In the genomic region with DNA sequence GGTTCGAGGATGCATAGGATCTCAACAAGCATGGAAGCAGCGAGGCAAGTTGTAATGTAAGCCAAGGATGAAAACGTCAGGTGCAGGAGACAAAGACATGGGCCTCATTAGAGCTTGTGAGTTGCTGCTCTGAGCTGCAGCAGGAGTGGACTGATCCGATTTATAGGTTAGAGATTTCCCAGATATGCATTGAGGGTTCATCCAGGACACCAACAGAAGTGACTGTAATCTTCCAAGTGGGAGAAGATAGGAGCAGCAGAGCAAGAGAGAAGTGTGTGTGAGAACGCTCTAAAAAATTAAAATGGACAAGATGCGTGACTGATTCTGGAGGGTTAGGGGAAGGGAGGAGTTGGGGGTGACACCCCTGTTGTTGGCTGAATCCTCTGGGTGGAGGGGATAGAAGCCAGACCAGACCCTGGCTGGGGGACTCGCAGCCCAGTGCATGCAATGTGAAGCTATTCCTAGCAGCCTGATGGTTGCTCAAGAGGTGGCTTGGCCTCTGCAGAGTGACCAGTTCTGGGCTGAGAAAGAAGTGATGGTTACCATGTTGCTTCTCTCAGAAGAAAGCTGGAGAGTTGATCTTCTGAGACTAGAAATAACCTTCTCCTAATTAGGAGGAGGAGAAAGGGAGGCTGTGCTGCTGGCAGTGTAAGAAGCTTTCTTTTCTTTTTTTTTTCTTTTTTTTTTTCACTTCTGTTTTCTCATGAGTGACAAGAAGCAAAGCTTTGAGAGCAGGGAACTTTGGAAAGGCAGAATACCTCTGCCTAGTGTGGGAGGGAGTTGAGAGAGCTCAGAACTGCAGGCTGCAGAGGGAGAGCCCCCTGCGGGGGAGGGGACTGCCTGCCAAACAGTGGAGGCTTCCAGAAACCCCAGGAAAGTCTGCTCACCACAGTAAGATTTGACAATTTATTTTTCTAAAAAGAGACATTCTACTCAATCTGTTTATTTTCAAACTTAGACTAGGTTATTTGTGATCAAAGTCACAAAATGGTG, we compare ENCODE assay signal across 9 cellular contexts.
DNase-seq lines count a peak whose midpoint lies in the region; ATAC-seq and TF ChIP-seq lines count a peak whose summit lies in the region.
"Had no signal": no experiment of that assay in that cellular context is flagged by ENCODE, and none has a peak within 500 bp of the region (broad histone marks: within the 10 kb centered on the region; RNA-seq: fewer than 3 reads in every experiment).

No MANE protein-coding gene starts in this region.

- ATAC-seq in GM21619 (IDR thresholded peaks at IDR 0.05; ENCODE audit: unreplicated experiment) = peak; percentile 68
- ATAC-seq in HG03139 (IDR thresholded peaks at IDR 0.05; ENCODE audit: unreplicated experiment) = no peak

- no peak overlapping the region for H3K4me3 ChIP-seq in NT2/D1 (ENCODE audit: insufficient read length, low read depth)
- no peak overlapping the region for H3K4me3 ChIP-seq in mesendoderm (ENCODE audit: low read length)
- H3K4me3 ChIP-seq in sigmoid colon = no peak overlapping the region
- no peak overlapping the region for H3K4me3 ChIP-seq in adrenal gland
- H3K4me3 ChIP-seq: pancreas had no signal

- no peaks in the 10 kb centered on the region for H3K9me3 ChIP-seq in NT2/D1 (ENCODE audit: insufficient read depth, low read length)
- no peaks in the 10 kb centered on the region for H3K9me3 ChIP-seq in sigmoid colon
- no peaks in the 10 kb centered on the region for H3K9me3 ChIP-seq in adrenal gland (replicated peaks in 1 of 3)
- H3K9me3 ChIP-seq: pancreas had no signal

- no peak overlapping the region for H2BK5ac ChIP-seq in mesendoderm (ENCODE audit: low read length)

- no peaks in the 10 kb centered on the region for H3K79me1 ChIP-seq in mesendoderm (ENCODE audit: low read length)

- no peak overlapping the region for H3K56ac ChIP-seq in mesendoderm (ENCODE audit: low read length)

- no peaks in the 10 kb centered on the region for H3K79me2 ChIP-seq in mesendoderm (ENCODE audit: control insufficient read depth, insufficient read depth, low read length)

- H3K4ac ChIP-seq in mesendoderm (ENCODE audit: low read depth, low read length) = no peak overlapping the region

- no peak overlapping the region for H4K5ac ChIP-seq in mesendoderm (ENCODE audit: low read length)

- no peak overlapping the region for H3K4me2 ChIP-seq in mesendoderm (ENCODE audit: low read length)

- no CpG with 5 or more reads among the region's 8 CpGs for WGBS in mesendoderm (ENCODE audit: extremely low coverage, insufficient coverage, low lambda C conversion rate)
- WGBS in sigmoid colon, 2 donors = 87% methylated on average over 8 of the region's 8 CpGs
- WGBS in adrenal gland, 4 donors = 78 to 86% (median 81%) methylated on average over 8 of the region's 8 CpGs

- H4K8ac ChIP-seq in mesendoderm (ENCODE audit: low read depth, low read length) = no peak overlapping the region

- DNase-seq in GM13977 (ENCODE audit: low spot score) = peak; percentile 27
- peak; percentile 47 for DNase-seq in NT2/D1 (ENCODE audit: low read depth, low spot score)
- peak; percentile 59 for DNase-seq in mesendoderm
- DNase-seq in kidney tubule cell (ENCODE audit: low spot score) = no peak
- no peak for DNase-seq in sigmoid colon
- no peak for DNase-seq in adrenal gland
- DNase-seq: pancreas had no signal

- intact Hi-C loops in sigmoid colon (cut with DNase I) (loop anchor here (2.0 to 5.0 kb wide), 3 partner anchors 80 to 723 kb away; partner anchors contain the start of gene JAG1), adrenal gland (cut with DNase I) (loop anchor here (5.0 to 10.0 kb wide), 2 partner anchors 653 to 720 kb away; no protein-coding TSS in a partner anchor)

- no peak overlapping the region for H3K18ac ChIP-seq in mesendoderm (ENCODE audit: low read length)

- no peak for TF ChIP-seq EP300 in sigmoid colon (IDR thresholded peaks at IDR 0.05)

- H3K23ac ChIP-seq in mesendoderm (ENCODE audit: low read length) = no peak overlapping the region

- H2BK120ac ChIP-seq in mesendoderm (ENCODE audit: low read depth, low read length) = no peak overlapping the region

- H3K9ac ChIP-seq in NT2/D1 (ENCODE audit: insufficient read length, low read depth) (no peak overlapping the region), mesendoderm (ENCODE audit: low read length) (no peak overlapping the region)

- in situ Hi-C loops in GM13977 (cut with MboI; ENCODE audit: low pct_unique_long_range_greater_than_20kb, low sequenced_read_pairs, unreplicated experiment) = loop anchor here (25.0 kb wide), 1 partner anchor 660 kb away; no protein-coding TSS in a partner anchor

- H3K36me3 ChIP-seq in NT2/D1 (ENCODE audit: insufficient read depth, insufficient read length, low read length) (no peaks in the 10 kb centered on the region), mesendoderm (ENCODE audit: control insufficient read depth, insufficient read depth, low read length) (no peaks in the 10 kb centered on the region), sigmoid colon (no peaks in the 10 kb centered on the region), adrenal gland (replicated peaks in 1 of 2) (no peaks in the 10 kb centered on the region)
- H3K36me3 ChIP-seq: pancreas had no signal

- no peak for TF ChIP-seq CTCF in GM13977 (IDR thresholded peaks at IDR 0.05; ENCODE audit: extremely low read depth, insufficient read depth, missing control alignments)
- TF ChIP-seq CTCF in sigmoid colon (IDR thresholded peaks at IDR 0.05) = no peak
- TF ChIP-seq CTCF in adrenal gland (IDR thresholded peaks at IDR 0.05) = no peak

- TF ChIP-seq POLR2A in sigmoid colon (IDR thresholded peaks at IDR 0.05) (no peak), adrenal gland (IDR thresholded peaks at IDR 0.05) (no peak)

- H3K4me1 ChIP-seq in NT2/D1 (ENCODE audit: insufficient read depth, insufficient read length) (no peaks in the 10 kb centered on the region), mesendoderm (ENCODE audit: control insufficient read depth, low read depth, low read length) (peaks cover 6% of the 10 kb centered on the region), sigmoid colon (peaks cover 0 to 28% (median 15%) of the 10 kb centered on the region in 4 donors), adrenal gland (replicated peaks in 1 of 2) (no peaks in the 10 kb centered on the region)

- H2BK15ac ChIP-seq in mesendoderm (replicated peaks; ENCODE audit: low read depth) = no peak overlapping the region

- H2AK5ac ChIP-seq in mesendoderm (ENCODE audit: low read length) = no peak overlapping the region

- no peaks in the 10 kb centered on the region for H3K27me3 ChIP-seq in NT2/D1 (ENCODE audit: insufficient read depth, insufficient read length)
- no peaks in the 10 kb centered on the region for H3K27me3 ChIP-seq in mesendoderm (ENCODE audit: insufficient read depth, low read length, poor library complexity)
- H3K27me3 ChIP-seq in sigmoid colon = no peaks in the 10 kb centered on the region
- no peaks in the 10 kb centered on the region for H3K27me3 ChIP-seq in adrenal gland
- H3K27me3 ChIP-seq: pancreas had no signal

- H3K27ac ChIP-seq in mesendoderm (ENCODE audit: low read depth, low read length) (no peak overlapping the region), sigmoid colon (peak overlapping the region in 1 of 4 donors; percentile 1), adrenal gland (no peak overlapping the region)

Comparison
In these comparisons a context has a peak if more than half of its experiments do, and no peak if none do; other contexts are left out.
1. DNase-seq: peak in GM13977 (single experiment), NT2/D1 (single experiment) and mesendoderm (single experiment); none in kidney tubule cell (single experiment), sigmoid colon (single experiment) and adrenal gland (0 of 7).